8 cellular contexts compared by ENCODE assay signal in genomic region chr7:12686894-12687212, GRCh38. TPM values are rescaled to one million over a fixed set of nuclear protein-coding genes. Genes with fewer than 3 reads are reported as not detected.
A peak's percentile ranks its signal among the peaks of the same experiment; 100 is the strongest.
DNase-seq lines count a peak whose midpoint lies in the region; ATAC-seq and TF ChIP-seq lines count a peak whose summit lies in the region.

No MANE protein-coding gene starts in this region.

- no peaks in the 10 kb centered on the region for H3K36me3 ChIP-seq in lung (ENCODE audit: control insufficient read depth in 2 of 2, insufficient read depth in 2 of 2, low read length in 2 of 2)
- no peaks in the 10 kb centered on the region for H3K36me3 ChIP-seq in upper lobe of right lung

- peaks cover 2% of the 10 kb centered on the region for H3K36me3 Mint-ChIP-seq in activated naive CD4-positive, alpha-beta T cell treated with anti-CD3 and anti-CD28 coated beads, Interleukin-2, amount 50 U/mL, for 24 hours

- H3K9me3 Mint-ChIP-seq in activated naive CD4-positive, alpha-beta T cell treated with anti-CD3 and anti-CD28 coated beads, Interleukin-2, amount 50 U/mL, for 24 hours, result no peaks in the 10 kb centered on the region

- peak overlapping the region; percentile 93 for H3K4me3 Mint-ChIP-seq in activated naive CD4-positive, alpha-beta T cell treated with anti-CD3 and anti-CD28 coated beads, Interleukin-2, amount 50 U/mL, for 24 hours

- H3K27me3 ChIP-seq in lung (ENCODE audit: control insufficient read depth, insufficient read depth) (no peaks in the 10 kb centered on the region), upper lobe of right lung (no peaks in the 10 kb centered on the region)

- DNase-seq in activated naive CD4-positive, alpha-beta T cell treated with anti-CD3 and anti-CD28 coated beads, Interleukin-2, amount 50 U/mL, for 16 hours, result no peak
- DNase-seq in lung (ENCODE audit: low spot score) (no peak), upper lobe of right lung (no peak), COR-L47 (lab: John Stamatoyannopoulos, UW) (no peak), hippocampal formation (lab: John Stamatoyannopoulos, UW) (no peak), superior temporal gyrus (ENCODE audit: extremely low spot score) (no peak)

- ATAC-seq in lung (ENCODE audit: insufficient read depth, low FRiP score) (no peak), upper lobe of right lung (no peak)

- peak overlapping the region; percentile 80 for H3K4me3 ChIP-seq in lung
- peak overlapping the region; percentile 89 for H3K4me3 ChIP-seq in upper lobe of right lung

- peak overlapping the region; percentile 66 for H3K27ac ChIP-seq in angular gyrus (ENCODE audit: low read depth, low read length)
- peak overlapping the region; percentile 79 to 98 for H3K27ac ChIP-seq in lung (ENCODE audit: low read depth in 1 of 2, low read length in 1 of 2)
- peak overlapping the region; percentile 96 for H3K27ac ChIP-seq in upper lobe of right lung

- TF ChIP-seq CTCF in lung (IDR thresholded peaks at IDR 0.05; ENCODE audit: control extremely low read depth, extremely low read depth) (no peak), upper lobe of right lung (IDR thresholded peaks at IDR 0.05) (no peak)

- H3K9me3 ChIP-seq in lung (ENCODE audit: control insufficient read depth in 2 of 2, insufficient read depth in 1 of 2, low read length in 1 of 2) (no peaks in the 10 kb centered on the region), upper lobe of right lung (no peaks in the 10 kb centered on the region)

- peaks cover 0 to 2% of the 10 kb centered on the region in 2 donors for H3K4me1 ChIP-seq in lung (ENCODE audit: control insufficient read depth in 2 of 2, insufficient read depth in 2 of 2, low read length in 2 of 2)
- peaks cover 3% of the 10 kb centered on the region for H3K4me1 ChIP-seq in upper lobe of right lung

- peak overlapping the region; percentile 95 for H3K27ac Mint-ChIP-seq in activated naive CD4-positive, alpha-beta T cell treated with anti-CD3 and anti-CD28 coated beads, Interleukin-2, amount 50 U/mL, for 24 hours

- intact Hi-C loops in upper lobe of right lung (cut with DNase I), result no loop called here

- WGBS in lung, 2 donors, result 0 to 1% methylated on average over 34 of the region's 34 CpGs

- H3K4me1 Mint-ChIP-seq in activated naive CD4-positive, alpha-beta T cell treated with anti-CD3 and anti-CD28 coated beads, Interleukin-2, amount 50 U/mL, for 24 hours, result peaks cover 37% of the 10 kb centered on the region

- no peaks in the 10 kb centered on the region for H3K27me3 Mint-ChIP-seq in activated naive CD4-positive, alpha-beta T cell treated with anti-CD3 and anti-CD28 coated beads, Interleukin-2, amount 50 U/mL, for 24 hours

RNA-seq across cellular contexts. Expression of gene ARL4A, which starts 0.6 kb away (rescaled TPM):
- 10 to 100 TPM; 31.7 to 34.8 TPM for total RNA-seq in lung
- polyA plus RNA-seq in lung, result 10 to 100 TPM; 21.4 to 34.4 TPM
- total RNA-seq in upper lobe of right lung, result 35.6 TPM
